In genomic region chr7:150580995-150581394, GRCh38 we compare ENCODE assay signal across 18 cellular contexts. TPM values are rescaled to one million over a fixed set of nuclear protein-coding genes. Genes with fewer than 3 reads are reported as not detected.
"Had no signal": no experiment of that assay in that cellular context is flagged by ENCODE, and none has a peak within 500 bp of the region (broad histone marks: within the 10 kb centered on the region; RNA-seq: fewer than 3 reads in every experiment).

No MANE protein-coding gene starts in this region.

- H3K9me3 ChIP-seq: mucosa of descending colon, uterus had no signal

- H3K4me3 ChIP-seq: mucosa of descending colon, SK-N-MC, tibial nerve, uterus had no signal

- H3K4me1 Mint-ChIP-seq: memory B cell, nephron had no signal

- H3K9me3 Mint-ChIP-seq: dendritic cell treated with granulocyte-macrophage colony-stimulating factor and Interleukin-4, amounts not matched to agents 40 ng/mL and 50 ng/mL, for 4 days; memory B cell; stimulated activated memory B cell treated with anti-CD40 and anti-IgM and Interleukin-4, amounts not matched to agents 10 μg/mL and 1 μg/mL and 100 μg/mL, for 72 hours had no signal

- H3K36me3 ChIP-seq: brain microvascular endothelial cell, tibial nerve, uterus had no signal

- DNase-seq: activated CD4-positive, alpha-beta T cell treated with anti-CD3 and anti-CD28 coated beads for 48 hours; activated naive CD8-positive, alpha-beta T cell treated with anti-CD3 and anti-CD28 coated beads, Interleukin-2, amount 10 ng/mL, durations not matched to agents 7 days and 5 days; anterior cingulate cortex; brain microvascular endothelial cell; foreskin keratinocyte; kidney glomerular epithelial cell; left ventricle myocardium superior; occipital lobe; uterus had no signal

- H3K27ac Mint-ChIP-seq: activated naive CD8-positive, alpha-beta T cell treated with anti-CD3 and anti-CD28 coated beads, Interleukin-2, amount 10 ng/mL, durations not matched to agents 7 days and 5 days; dendritic cell treated with granulocyte-macrophage colony-stimulating factor and Interleukin-4, amounts not matched to agents 40 ng/mL and 50 ng/mL, for 4 days; memory B cell; nephron; stimulated activated memory B cell treated with anti-CD40 and anti-IgM and Interleukin-4, amounts not matched to agents 10 μg/mL and 1 μg/mL and 100 μg/mL, for 72 hours had no signal

- H3K27ac ChIP-seq: brain microvascular endothelial cell, foreskin keratinocyte, SK-N-MC, tibial nerve, uterus had no signal

- H3K4me1 ChIP-seq: foreskin keratinocyte, tibial nerve, uterus had no signal

- H3K27me3 ChIP-seq: brain microvascular endothelial cell, foreskin keratinocyte, tibial nerve, uterus had no signal

- H3K27me3 Mint-ChIP-seq: activated naive CD8-positive, alpha-beta T cell treated with anti-CD3 and anti-CD28 coated beads, Interleukin-2, amount 10 ng/mL, durations not matched to agents 7 days and 5 days; central memory CD8-positive, alpha-beta T cell; dendritic cell treated with granulocyte-macrophage colony-stimulating factor and Interleukin-4, amounts not matched to agents 40 ng/mL and 50 ng/mL, for 4 days; effector memory CD8-positive, alpha-beta T cell had no signal

- H3K4me3 Mint-ChIP-seq: activated naive CD8-positive, alpha-beta T cell treated with anti-CD3 and anti-CD28 coated beads, Interleukin-2, amount 10 ng/mL, durations not matched to agents 7 days and 5 days; central memory CD8-positive, alpha-beta T cell; memory B cell; nephron; stimulated activated memory B cell treated with anti-CD40 and anti-IgM and Interleukin-4, amounts not matched to agents 10 μg/mL and 1 μg/mL and 100 μg/mL, for 72 hours had no signal

- H3K36me3 Mint-ChIP-seq: stimulated activated memory B cell treated with anti-CD40 and anti-IgM and Interleukin-4, amounts not matched to agents 10 μg/mL and 1 μg/mL and 100 μg/mL, for 72 hours had no signal

RNA-seq across cellular contexts. Expression of gene GIMAP4, which starts 13.8 kb away (rescaled TPM):
- total RNA-seq: foreskin keratinocyte had no signal
- polyA plus RNA-seq: foreskin keratinocyte had no signal

RNA-seq across cellular contexts. Expression of gene GIMAP6, which starts 51.2 kb away (rescaled TPM):
- total RNA-seq: foreskin keratinocyte had no signal
- polyA plus RNA-seq: foreskin keratinocyte had no signal
